In the genomic region with DNA sequence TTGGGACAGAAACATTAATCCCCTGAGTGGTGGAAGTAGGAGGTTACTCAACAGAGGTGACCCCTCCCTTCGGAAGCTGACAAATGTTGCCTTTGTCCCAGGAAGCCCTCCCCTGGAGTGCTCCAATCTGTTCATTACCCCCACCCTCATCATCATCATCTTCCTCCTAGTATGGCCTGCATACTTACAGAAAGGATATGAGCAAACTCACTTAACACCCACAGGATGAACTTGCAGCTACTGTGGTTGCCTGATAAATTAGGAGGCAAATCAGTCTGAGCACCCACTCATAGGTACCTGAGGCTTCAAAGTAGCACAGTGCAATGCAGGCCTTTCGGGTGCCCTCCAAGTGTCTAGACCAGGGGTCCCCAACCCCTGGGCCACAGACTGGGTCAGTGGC, we compare ENCODE assay signal across 21 cellular contexts.
A peak's percentile ranks its signal among the peaks of the same experiment; 100 is the strongest.
DNase-seq lines count a peak whose midpoint lies in the region; ATAC-seq and TF ChIP-seq lines count a peak whose summit lies in the region.
"Had no signal": no experiment of that assay in that cellular context is flagged by ENCODE, and none has a peak within 500 bp of the region (broad histone marks: within the 10 kb centered on the region; RNA-seq: fewer than 3 reads in every experiment).

No MANE protein-coding gene starts in this region.

- peaks cover 37% of the 10 kb centered on the region for H3K4me1 Mint-ChIP-seq in activated CD8-positive, alpha-beta memory T cell treated with anti-CD3 and anti-CD28 coated beads, Interleukin-2, amount 10 ng/mL, durations not matched to agents 7 days and 5 days
- peaks cover 20% of the 10 kb centered on the region for H3K4me1 Mint-ChIP-seq in activated T-helper 17 cell treated with anti-CD3 and anti-CD28 coated beads, Interleukin-2, amount 50 U/mL, for 72 hours
- H3K4me1 Mint-ChIP-seq in neural crest cell = peaks cover 11% of the 10 kb centered on the region
- H3K4me1 Mint-ChIP-seq in activated CD4-positive, alpha-beta memory T cell treated with anti-CD3 and anti-CD28 coated beads for 36 hours (ENCODE audit: low read depth) = peaks cover 24% of the 10 kb centered on the region

- no peaks in the 10 kb centered on the region for H3K9me3 Mint-ChIP-seq in activated CD8-positive, alpha-beta memory T cell treated with anti-CD3 and anti-CD28 coated beads, Interleukin-2, amount 10 ng/mL, durations not matched to agents 7 days and 5 days (ENCODE audit: low read depth)
- H3K9me3 Mint-ChIP-seq in activated T-helper 17 cell treated with anti-CD3 and anti-CD28 coated beads, Interleukin-2, amount 50 U/mL, for 72 hours = no peaks in the 10 kb centered on the region
- H3K9me3 Mint-ChIP-seq in neural crest cell = no peaks in the 10 kb centered on the region
- peaks cover 11% of the 10 kb centered on the region for H3K9me3 Mint-ChIP-seq in activated CD4-positive, alpha-beta memory T cell treated with anti-CD3 and anti-CD28 coated beads for 36 hours
- H3K9me3 Mint-ChIP-seq: CD8-positive, alpha-beta memory T cell had no signal

- CTCF ChIA-PET in activated CD8-positive, alpha-beta memory T cell treated with anti-CD3 and anti-CD28 coated beads, Interleukin-2, amount 10 ng/mL, durations not matched to agents 7 days and 5 days (lab: Charles Lee) = no interaction called here
- CTCF ChIA-PET in activated CD4-positive, alpha-beta memory T cell treated with anti-CD3 and anti-CD28 coated beads for 36 hours (lab: Charles Lee) = no interaction called here

- no peak overlapping the region for H3K27ac Mint-ChIP-seq in activated CD8-positive, alpha-beta memory T cell treated with anti-CD3 and anti-CD28 coated beads, Interleukin-2, amount 10 ng/mL, durations not matched to agents 7 days and 5 days
- no peak overlapping the region for H3K27ac Mint-ChIP-seq in activated T-helper 17 cell treated with anti-CD3 and anti-CD28 coated beads, Interleukin-2, amount 50 U/mL, for 72 hours
- peak overlapping the region; percentile 50 for H3K27ac Mint-ChIP-seq in neural crest cell (ENCODE audit: unreplicated experiment)
- H3K27ac Mint-ChIP-seq in activated CD4-positive, alpha-beta memory T cell treated with anti-CD3 and anti-CD28 coated beads for 36 hours = no peak overlapping the region
- H3K27ac Mint-ChIP-seq: CD4-positive, CD25-positive, alpha-beta regulatory T cell had no signal

- intact Hi-C loops in activated CD4-positive, alpha-beta memory T cell treated with anti-CD3 and anti-CD28 coated beads for 36 hours (cut with micrococcal nuclease) = no loop called here

- no peak overlapping the region for H3K4me3 Mint-ChIP-seq in activated CD8-positive, alpha-beta memory T cell treated with anti-CD3 and anti-CD28 coated beads, Interleukin-2, amount 10 ng/mL, durations not matched to agents 7 days and 5 days
- no peak overlapping the region for H3K4me3 Mint-ChIP-seq in activated T-helper 17 cell treated with anti-CD3 and anti-CD28 coated beads, Interleukin-2, amount 50 U/mL, for 72 hours
- H3K4me3 Mint-ChIP-seq in neural crest cell = no peak overlapping the region
- no peak overlapping the region for H3K4me3 Mint-ChIP-seq in activated CD4-positive, alpha-beta memory T cell treated with anti-CD3 and anti-CD28 coated beads for 36 hours
- H3K4me3 Mint-ChIP-seq: CD4-positive, CD25-positive, alpha-beta regulatory T cell had no signal

- H3K36me3 Mint-ChIP-seq in activated CD8-positive, alpha-beta memory T cell treated with anti-CD3 and anti-CD28 coated beads, Interleukin-2, amount 10 ng/mL, durations not matched to agents 7 days and 5 days = peaks cover 3% of the 10 kb centered on the region
- H3K36me3 Mint-ChIP-seq in activated T-helper 17 cell treated with anti-CD3 and anti-CD28 coated beads, Interleukin-2, amount 50 U/mL, for 72 hours (ENCODE audit: low read depth) = no peaks in the 10 kb centered on the region
- no peaks in the 10 kb centered on the region for H3K36me3 Mint-ChIP-seq in neural crest cell (ENCODE audit: low read depth)
- no peaks in the 10 kb centered on the region for H3K36me3 Mint-ChIP-seq in activated CD4-positive, alpha-beta memory T cell treated with anti-CD3 and anti-CD28 coated beads for 36 hours

- POLR2A ChIA-PET in activated CD4-positive, alpha-beta memory T cell treated with anti-CD3 and anti-CD28 coated beads for 36 hours (lab: Charles Lee) = no interaction called here

- TF ChIP-seq CTCF in neural crest cell (conservative IDR thresholded peaks at IDR 0.05) = no peak

- DNase-seq in activated CD8-positive, alpha-beta memory T cell treated with anti-CD3 and anti-CD28 coated beads, Interleukin-2, amount 10 ng/mL, durations not matched to agents 7 days and 5 days = no peak
- no peak for DNase-seq in activated CD8-positive, alpha-beta memory T cell treated with anti-CD3 and anti-CD28 coated beads for 24 hours
- DNase-seq in neural crest cell (ENCODE audit: low read depth, low spot score) (no peak), nucleus accumbens (lab: John Stamatoyannopoulos, UW) (no peak)
- DNase-seq in activated CD4-positive, alpha-beta memory T cell treated with anti-CD3 and anti-CD28 coated beads for 36 hours = no peak
- DNase-seq: ACHN; BE2C; C1 segment of cervical spinal cord; CD4-positive, CD25-positive, alpha-beta regulatory T cell; CD8-positive, alpha-beta memory T cell; COR-L47; DMS 273 treated with DMSO at 0.1 percent for 48 hours; DMS53; DND-41; EL; GOT3; H7 had no signal

- peak; percentile 27 for ATAC-seq in activated CD8-positive, alpha-beta memory T cell treated with anti-CD3 and anti-CD28 coated beads, Interleukin-2, amount 10 ng/mL, durations not matched to agents 7 days and 5 days
- ATAC-seq in activated T-helper 17 cell treated with anti-CD3 and anti-CD28 coated beads, Interleukin-2, amount 50 U/mL, for 72 hours (replicated peaks) = peak; percentile 24
- ATAC-seq: GM12878, HCT116, HepG2 had no signal

- H3K27me3 Mint-ChIP-seq in activated CD8-positive, alpha-beta memory T cell treated with anti-CD3 and anti-CD28 coated beads, Interleukin-2, amount 10 ng/mL, durations not matched to agents 7 days and 5 days = no peaks in the 10 kb centered on the region
- no peaks in the 10 kb centered on the region for H3K27me3 Mint-ChIP-seq in activated T-helper 17 cell treated with anti-CD3 and anti-CD28 coated beads, Interleukin-2, amount 50 U/mL, for 72 hours
- no peaks in the 10 kb centered on the region for H3K27me3 Mint-ChIP-seq in neural crest cell (ENCODE audit: low read depth)
- H3K27me3 Mint-ChIP-seq in activated CD4-positive, alpha-beta memory T cell treated with anti-CD3 and anti-CD28 coated beads for 36 hours = no peaks in the 10 kb centered on the region
- H3K27me3 Mint-ChIP-seq: CD4-positive, CD25-positive, alpha-beta regulatory T cell had no signal
